12 cellular contexts compared by ENCODE assay signal in genomic region chr12:48883305-48884171, GRCh38. TPM values are rescaled to one million over a fixed set of nuclear protein-coding genes. Genes with fewer than 3 reads are reported as not detected.
DNase-seq lines count a peak whose midpoint lies in the region; ATAC-seq and TF ChIP-seq lines count a peak whose summit lies in the region.
"Had no signal": no experiment of that assay in that cellular context is flagged by ENCODE, and none has a peak within 500 bp of the region (broad histone marks: within the 10 kb centered on the region; RNA-seq: fewer than 3 reads in every experiment).

No MANE protein-coding gene starts in this region.

- POLR2A ChIA-PET in A673 (lab: Charles Lee; ENCODE audit: low non-redundant PET) = no interaction called here

- H3K4me3 Mint-ChIP-seq in mesothelial cell of epicardium = peak overlapping the region; percentile 13
- H3K4me3 Mint-ChIP-seq: activated CD4-positive, alpha-beta memory T cell treated with anti-CD3 and anti-CD28 coated beads for 36 hours; activated naive CD8-positive, alpha-beta T cell treated with anti-CD3 and anti-CD28 coated beads for 36 hours had no signal

- H3K27ac Mint-ChIP-seq in mesothelial cell of epicardium = peak overlapping the region; percentile 97
- H3K27ac Mint-ChIP-seq: activated CD4-positive, alpha-beta memory T cell treated with anti-CD3 and anti-CD28 coated beads for 36 hours; activated naive CD8-positive, alpha-beta T cell treated with anti-CD3 and anti-CD28 coated beads for 36 hours had no signal

- peaks cover 42% of the 10 kb centered on the region for H3K4me1 Mint-ChIP-seq in mesothelial cell of epicardium

- CTCF ChIA-PET in A673 (lab: Charles Lee) = interaction anchor here (0.8 kb wide), 1 partner anchor 95 kb away, joined by 3 read pairs; the partner anchor contains the start of gene WNT1

- ATAC-seq in HG02870 (IDR thresholded peaks at IDR 0.05; ENCODE audit: unreplicated experiment) (no peak), HG02759 (IDR thresholded peaks at IDR 0.05; ENCODE audit: unreplicated experiment) (no peak)

- H3K36me3 ChIP-seq in A673 (ENCODE audit: insufficient read depth, low read length, poor library complexity, severe bottlenecking) (no peaks in the 10 kb centered on the region), colonic mucosa (no peaks in the 10 kb centered on the region)
- H3K36me3 ChIP-seq: BLaER1 treated with 17β-estradiol and CSF1 and Interleukin-3, amounts not matched to agents 10 nM and 100 nM; SJSA1 had no signal

- TF ChIP-seq CTCF in A673 (conservative IDR thresholded peaks at IDR 0.05; ENCODE audit: low read depth, low read length) = no peak
- no peak for TF ChIP-seq CTCF in colonic mucosa (IDR thresholded peaks at IDR 0.05)
- no peak for TF ChIP-seq CTCF in mesothelial cell of epicardium (IDR thresholded peaks at IDR 0.05; ENCODE audit: unreplicated experiment)

- no peaks in the 10 kb centered on the region for H3K27me3 Mint-ChIP-seq in mesothelial cell of epicardium (ENCODE audit: low read depth)

- intact Hi-C loops in A673 (cut with micrococcal nuclease; ENCODE audit: unreplicated experiment) = no loop called here
- intact Hi-C loops in colonic mucosa (cut with DNase I) = no loop called here

- H3K4me3 ChIP-seq in A673 (ENCODE audit: low read depth, low read length, poor library complexity, severe bottlenecking) = no peak overlapping the region
- no peak overlapping the region for H3K4me3 ChIP-seq in colonic mucosa
- H3K4me3 ChIP-seq: BLaER1 treated with 17β-estradiol and CSF1 and Interleukin-3, amounts not matched to agents 10 nM and 100 nM; SJSA1 had no signal

- H3K36me3 Mint-ChIP-seq in mesothelial cell of epicardium = no peaks in the 10 kb centered on the region
- H3K36me3 Mint-ChIP-seq: activated CD4-positive, alpha-beta memory T cell treated with anti-CD3 and anti-CD28 coated beads for 36 hours; activated naive CD8-positive, alpha-beta T cell treated with anti-CD3 and anti-CD28 coated beads for 36 hours had no signal

- peak overlapping the region in 1 of 2 donors; percentile 19 for H3K9ac ChIP-seq in colonic mucosa (ENCODE audit: low read depth in 2 of 2, low read length in 2 of 2)
- H3K9ac ChIP-seq: BLaER1 treated with 17β-estradiol and CSF1 and Interleukin-3, amounts not matched to agents 10 nM and 100 nM had no signal

- DNase-seq in A673 (ENCODE audit: low spot score) = peak; percentile 34
- DNase-seq in NCI-H2029 (lab: John Stamatoyannopoulos, UW) = peak; percentile 24
- DNase-seq in colonic mucosa = peak; percentile 37
- no peak for DNase-seq in mesothelial cell of epicardium (ENCODE audit: low spot score in 2 of 2, unreplicated experiment in 2 of 2)
- no peak for DNase-seq in activated naive CD4-positive, alpha-beta T cell (lab: John Stamatoyannopoulos, UW)
- no peak for DNase-seq in HuH-7 (ENCODE audit: low spot score)
- DNase-seq: activated CD4-positive, alpha-beta memory T cell treated with anti-CD3 and anti-CD28 coated beads for 36 hours; activated naive CD8-positive, alpha-beta T cell treated with anti-CD3 and anti-CD28 coated beads for 36 hours had no signal

- H3K9me3 Mint-ChIP-seq in mesothelial cell of epicardium = no peaks in the 10 kb centered on the region
- H3K9me3 Mint-ChIP-seq: activated CD4-positive, alpha-beta memory T cell treated with anti-CD3 and anti-CD28 coated beads for 36 hours; activated naive CD8-positive, alpha-beta T cell treated with anti-CD3 and anti-CD28 coated beads for 36 hours had no signal

- no TSS peak for BruUV-seq in A673 (replicated peaks; lab: Mats Ljungman, UMichigan)

- no peaks in the 10 kb centered on the region for H3K4me1 ChIP-seq in A673 (ENCODE audit: insufficient read depth, low read length, poor library complexity, severe bottlenecking)
- H3K4me1 ChIP-seq in colonic mucosa = no peaks in the 10 kb centered on the region

- no peaks in the 10 kb centered on the region for H3K27me3 ChIP-seq in A673 (replicated peaks; ENCODE audit: insufficient read depth, low read depth, low read length, poor library complexity)
- H3K27me3 ChIP-seq in colonic mucosa = no peaks in the 10 kb centered on the region
- H3K27me3 ChIP-seq: SJSA1 had no signal

- H3K9me3 ChIP-seq in A673 (ENCODE audit: low read depth, low read length, poor library complexity, severe bottlenecking) (no peaks in the 10 kb centered on the region), colonic mucosa (no peaks in the 10 kb centered on the region)
- H3K9me3 ChIP-seq: BLaER1 treated with 17β-estradiol and CSF1 and Interleukin-3, amounts not matched to agents 10 nM and 100 nM; SJSA1 had no signal

- no peak overlapping the region for H3K27ac ChIP-seq in A673 (ENCODE audit: low read depth, low read length, poor library complexity, severe bottlenecking)
- H3K27ac ChIP-seq in colonic mucosa = no peak overlapping the region
- H3K27ac ChIP-seq: BLaER1 treated with 17β-estradiol and CSF1 and Interleukin-3, amounts not matched to agents 10 nM and 100 nM had no signal

RNA-seq across cellular contexts. Expression of gene RND1, which starts 17.9 kb away (rescaled TPM):
- total RNA-seq in A673 (2021) = 2.0 and 2.7 TPM in 2 replicates
- 1 to 10 TPM; 2.5 to 3.4 TPM for total RNA-seq in colonic mucosa
- total RNA-seq in mesothelial cell of epicardium = 14.9 to 15.8 TPM (median 15.0 TPM) in 3 replicates
- total RNA-seq: SJSA1 had no signal

RNA-seq across cellular contexts. Expression of gene DDX23, which starts 31.6 kb away (rescaled TPM):
- total RNA-seq in A673 (2021) (111 and 135 TPM in 2 replicates), colonic mucosa (100 to 1,000 TPM in 1 of 2 donors, 10 to 100 TPM in 1; 87.2 to 150 TPM), mesothelial cell of epicardium (88.5 to 106 TPM (median 97.9 TPM) in 3 replicates)

RNA-seq across cellular contexts. Expression of gene FKBP11, which starts 41.8 kb away (rescaled TPM):
- total RNA-seq in A673 (2021) (31.8 and 32.5 TPM in 2 replicates), colonic mucosa (10 to 100 TPM; 33.7 to 47.4 TPM), mesothelial cell of epicardium (30.5 to 34.7 TPM (median 33.7 TPM) in 3 replicates)

Comparison
In these comparisons a context has a peak if more than half of its experiments do, and no peak if none do; other contexts are left out.
1. DNase-seq: peak in A673 (single experiment), NCI-H2029 (single experiment) and colonic mucosa (single experiment); none in mesothelial cell of epicardium (0 of 2), activated naive CD4-positive, alpha-beta T cell (0 of 4) and HuH-7 (single experiment).